ENCODE assay signal across 11 cellular contexts in the genomic region with DNA sequence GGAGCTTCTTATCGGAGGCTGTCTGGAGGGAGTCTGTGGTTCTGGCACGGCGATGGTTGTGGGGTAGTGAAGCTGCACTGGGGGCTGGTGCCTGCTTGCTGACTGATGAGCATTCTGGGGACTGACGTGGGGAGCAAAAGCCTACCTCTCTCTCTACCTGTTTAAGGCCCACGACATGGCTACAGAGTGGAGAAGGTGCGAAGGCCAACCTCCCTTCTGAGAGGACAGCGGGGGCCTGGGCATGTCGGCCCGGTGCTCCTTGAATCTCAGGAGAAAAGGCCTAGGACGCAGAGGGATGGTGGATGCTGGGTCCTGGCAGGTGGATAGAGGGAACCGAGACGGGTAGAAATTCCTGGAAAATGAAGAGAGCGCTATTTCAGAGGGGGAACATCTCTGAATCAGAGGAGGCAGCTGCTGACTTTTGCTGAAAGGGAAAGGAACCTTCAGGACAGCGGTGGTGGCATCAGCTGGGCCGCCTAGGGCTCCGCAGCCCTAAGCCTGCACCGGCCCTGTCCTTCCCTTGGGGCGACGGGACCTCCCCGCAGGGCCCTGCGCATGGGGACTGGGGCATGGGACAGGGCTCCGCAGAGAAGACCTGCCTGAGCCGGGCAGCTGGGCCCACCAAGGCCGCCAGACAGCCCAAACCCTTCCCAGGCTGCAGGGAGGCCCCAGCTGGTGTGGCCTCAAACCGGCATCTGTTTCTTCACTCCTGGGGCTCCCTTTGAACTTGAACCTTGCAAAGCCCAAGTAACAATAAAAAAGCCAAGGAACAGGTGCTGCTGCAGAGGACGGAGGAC. TPM values are rescaled to one million over a fixed set of nuclear protein-coding genes. Genes with fewer than 3 reads are reported as not detected.
DNase-seq lines count a peak whose midpoint lies in the region; TF ChIP-seq lines count a peak whose summit lies in the region.
"Had no signal": no experiment of that assay in that cellular context is flagged by ENCODE, and none has a peak within 500 bp of the region (broad histone marks: within the 10 kb centered on the region; RNA-seq: fewer than 3 reads in every experiment).

No MANE protein-coding gene starts in this region.

- intact Hi-C loops in ascending aorta (cut with DNase I): loop anchor here (10.0 kb wide), 3 partner anchors 946 to 1436 kb away; no protein-coding TSS in a partner anchor

- H3K4me2 ChIP-seq in GM23248 (ENCODE audit: unreplicated experiment): peak overlapping the region; percentile 68
- H3K4me2 ChIP-seq in smooth muscle cell: peak overlapping the region; percentile 64

- H3K27ac ChIP-seq in GM23248 (peak overlapping the region; percentile 96), ascending aorta (peak overlapping the region; percentile 88 to 90), mesodermal cell (ENCODE audit: low read depth, low read length, severe bottlenecking) (peak overlapping the region; percentile 74), smooth muscle cell (ENCODE audit: low read depth) (peak overlapping the region; percentile 99)

- H3K79me2 ChIP-seq in GM23248 (ENCODE audit: insufficient read depth) (peaks cover 10% of the 10 kb centered on the region), smooth muscle cell (ENCODE audit: low read depth) (no peaks in the 10 kb centered on the region)

- TF ChIP-seq CTCF in ascending aorta (IDR thresholded peaks at IDR 0.05): no peak
- TF ChIP-seq CTCF in smooth muscle cell (IDR thresholded peaks at IDR 0.05; ENCODE audit: borderline replicate concordance, insufficient read depth, poor library complexity, severe bottlenecking): no peak
- no peak for TF ChIP-seq CTCF in GM13977 (IDR thresholded peaks at IDR 0.05; ENCODE audit: extremely low read depth, insufficient read depth, missing control alignments)

- H3K36me3 ChIP-seq in GM23248 (ENCODE audit: low read depth) (no peaks in the 10 kb centered on the region), ascending aorta (no peaks in the 10 kb centered on the region), mesodermal cell (ENCODE audit: control insufficient read depth, insufficient read depth, low read length) (no peaks in the 10 kb centered on the region), smooth muscle cell (ENCODE audit: low read depth) (no peaks in the 10 kb centered on the region)

- H3K9me2 ChIP-seq in GM23248 (ENCODE audit: insufficient read depth): no peaks in the 10 kb centered on the region

- H3K27me3 ChIP-seq in GM23248 (replicated peaks; ENCODE audit: insufficient read depth) (no peaks in the 10 kb centered on the region), ascending aorta (no peaks in the 10 kb centered on the region), smooth muscle cell (ENCODE audit: low read depth) (no peaks in the 10 kb centered on the region)

- H3K9ac ChIP-seq in GM23248 (peak overlapping the region; percentile 69), smooth muscle cell (ENCODE audit: low read depth) (peak overlapping the region; percentile 68)

- no peaks in the 10 kb centered on the region for H3K9me3 ChIP-seq in GM23248 (ENCODE audit: low read depth)
- H3K9me3 ChIP-seq in ascending aorta: no peaks in the 10 kb centered on the region
- no peaks in the 10 kb centered on the region for H3K9me3 ChIP-seq in mesodermal cell (ENCODE audit: control insufficient read depth, low read length)
- no peaks in the 10 kb centered on the region for H3K9me3 ChIP-seq in smooth muscle cell (replicated peaks; ENCODE audit: low read depth)

- 90 to 92% methylated on average over 25 to 26 of the region's 26 CpGs for WGBS in GM23248 (ENCODE audit: low coverage in 1 of 2, low lambda C conversion rate in 2 of 2, missing lambda C conversion rate in 2 of 2), 2 experiments
- WGBS in mesodermal cell (ENCODE audit: insufficient coverage in 2 of 2), 2 experiments: 89 to 95% methylated on average over 22 to 23 of the region's 26 CpGs
- WGBS in smooth muscle cell (ENCODE audit: low lambda C conversion rate): 88% methylated on average over 24 of the region's 26 CpGs

- H4K20me1 ChIP-seq in GM23248 (ENCODE audit: insufficient read depth): no peaks in the 10 kb centered on the region
- no peaks in the 10 kb centered on the region for H4K20me1 ChIP-seq in smooth muscle cell (ENCODE audit: low read depth)

- peaks cover 77% of the 10 kb centered on the region for H3K4me1 ChIP-seq in GM23248 (ENCODE audit: insufficient read depth)
- H3K4me1 ChIP-seq in ascending aorta: peaks cover 19 to 47% of the 10 kb centered on the region in 2 donors
- peaks cover 74% of the 10 kb centered on the region for H3K4me1 ChIP-seq in mesodermal cell (ENCODE audit: control insufficient read depth, insufficient read depth, low read length, poor library complexity, severe bottlenecking)
- H3K4me1 ChIP-seq in smooth muscle cell (ENCODE audit: low read depth): peaks cover 39% of the 10 kb centered on the region

- H3K4me3 ChIP-seq in GM23248 (peak overlapping the region; percentile 28; the same call in 1 of the 2 replicates), ascending aorta (no peak overlapping the region), mesodermal cell (ENCODE audit: extremely low read depth, insufficient read depth, low read length, poor library complexity, severe bottlenecking) (no peak overlapping the region), smooth muscle cell (no peak overlapping the region)

- in situ Hi-C loops in GM23248 (cut with MboI): no loop called here
- in situ Hi-C loops in GM13977 (cut with MboI; ENCODE audit: low pct_unique_long_range_greater_than_20kb, low sequenced_read_pairs, unreplicated experiment): no loop called here

- H3F3A ChIP-seq in GM23248 (ENCODE audit: insufficient read depth) (peaks cover 45% of the 10 kb centered on the region), smooth muscle cell (ENCODE audit: low read depth) (peaks cover 61% of the 10 kb centered on the region)

- DNase-seq in GM23248: no peak
- no peak for DNase-seq in ascending aorta (ENCODE audit: low spot score in 2 of 2)
- DNase-seq in smooth muscle cell (lab: John Stamatoyannopoulos, UW; ENCODE audit: unreplicated experiment): no peak
- DNase-seq in activated effector memory CD4-positive, alpha-beta T cell treated with anti-CD3 and anti-CD28 coated beads, Interleukin-2, amount 50 U/mL, for 16 hours: no peak
- no peak for DNase-seq in DMS79 treated with DMSO at 0.1 percent for 48 hours (lab: John Stamatoyannopoulos, UW)
- DNase-seq in GM13977 (ENCODE audit: low spot score): no peak
- no peak for DNase-seq in NCI-H2081 treated with DMSO at 0.1 percent for 48 hours (lab: John Stamatoyannopoulos, UW)
- DNase-seq: activated CD4-positive, alpha-beta T cell treated with anti-CD3 and anti-CD28 coated beads for 4 hours; NCI-H524 treated with DMSO at 0.1 percent for 48 hours had no signal

- 0 out of 2 replicates have a peak overlapping the region, but pooled peaks have one; percentile 9 for H2AFZ ChIP-seq in GM23248
- no peak overlapping the region for H2AFZ ChIP-seq in smooth muscle cell (ENCODE audit: low read depth)

RNA-seq across cellular contexts. Expression of a gene that starts 35.0 kb away (rescaled TPM):
- 228 and 243 TPM in 2 replicates for total RNA-seq in GM23248 (2014; rRNA removed; shearing (Covaris generic))
- polyA plus RNA-seq in GM23248 (2016; fragmentation: Nextera tagmentation; extraction: Ambion mirVana): 84.9 and 86.0 TPM in 2 replicates
- 98.8 TPM for total RNA-seq in ascending aorta
- polyA plus RNA-seq in mesodermal cell (2013, experiment 1 of 2): 1.7 TPM
- polyA plus RNA-seq in mesodermal cell (2013, experiment 2 of 2): 1.3 TPM
- not detected in 2 replicates for total RNA-seq in smooth muscle cell
- not detected in 2 replicates for polyA plus RNA-seq in smooth muscle cell
- total RNA-seq: B cell had no signal

Comparison
In these comparisons a context has a peak if more than half of its experiments do, and no peak if none do; other contexts are left out.
1. RNA of a gene that starts 35.0 kb away (total RNA-seq): 228 to 243 TPM in GM23248 and 98.8 TPM in ascending aorta (single experiment); not detected in smooth muscle cell; every median in the first group is over 10 times any median in the second.
2. Peak in every context shown above with its lines, with median percentiles within 50 percentile points of each other: H3K27ac ChIP-seq.